8 cellular contexts compared by ENCODE assay signal in the genomic region with DNA sequence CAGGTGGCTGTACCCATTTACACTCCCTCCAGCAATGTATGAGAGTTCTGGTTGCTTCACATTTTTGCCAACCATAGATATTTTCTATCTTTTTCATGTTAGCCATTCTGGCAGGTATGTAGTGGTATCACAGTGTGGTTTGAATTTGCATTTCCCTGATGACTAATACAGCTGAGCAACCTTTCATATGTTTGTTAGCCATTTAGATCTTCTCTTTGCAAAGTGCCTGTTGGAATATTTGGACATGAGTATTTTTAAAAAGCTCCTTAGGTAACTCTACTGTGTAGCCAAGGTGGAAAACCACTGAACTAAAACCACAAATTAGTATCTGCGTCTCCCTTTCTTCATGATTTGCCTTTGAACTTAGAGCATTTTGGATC. TPM values are rescaled to one million over a fixed set of nuclear protein-coding genes. Genes with fewer than 3 reads are reported as not detected.
A peak's percentile ranks its signal among the peaks of the same experiment; 100 is the strongest.
DNase-seq lines count a peak whose midpoint lies in the region; ATAC-seq and TF ChIP-seq lines count a peak whose summit lies in the region.

No MANE protein-coding gene starts in this region.

- H3K27ac Mint-ChIP-seq in activated CD8-positive, alpha-beta T cell treated with anti-CD3 and anti-CD28 coated beads for 36 hours, result peak overlapping the region; percentile 94
- peak overlapping the region; percentile 19 to 100 (median 99) for H3K27ac Mint-ChIP-seq in naive thymus-derived CD4-positive, alpha-beta T cell

- peak; percentile 56 for ATAC-seq in GM18909 (IDR thresholded peaks at IDR 0.05; ENCODE audit: poor library complexity, unreplicated experiment)
- ATAC-seq in HG03039 (IDR thresholded peaks at IDR 0.05; ENCODE audit: unreplicated experiment), result peak; percentile 42
- peak; percentile 50 for ATAC-seq in activated CD8-positive, alpha-beta T cell treated with anti-CD3 and anti-CD28 coated beads for 36 hours
- no peak for ATAC-seq in naive thymus-derived CD4-positive, alpha-beta T cell
- ATAC-seq in HG02970 (IDR thresholded peaks at IDR 0.05; ENCODE audit: low FRiP score, unreplicated experiment), result no peak
- ATAC-seq in sciatic nerve, result no peak

- intact Hi-C loops in activated CD8-positive, alpha-beta T cell treated with anti-CD3 and anti-CD28 coated beads for 36 hours (cut with micrococcal nuclease), result loop anchor here (5.0 kb wide), 1 partner anchor 34 kb away; a partner anchor contains a TSS
- intact Hi-C loops in naive thymus-derived CD4-positive, alpha-beta T cell (cut with micrococcal nuclease), result no loop called here
- intact Hi-C loops in sciatic nerve (cut with DNase I), result no loop called here

- DNase-seq in activated CD8-positive, alpha-beta T cell treated with anti-CD3 and anti-CD28 coated beads for 36 hours, result no peak
- no peak for DNase-seq in naive thymus-derived CD4-positive, alpha-beta T cell
- no peak for DNase-seq in H7
- no peak for DNase-seq in pons (ENCODE audit: low spot score)
- no peak for DNase-seq in sciatic nerve (ENCODE audit: low spot score)

- peak overlapping the region; percentile 30 for H3K27ac ChIP-seq in naive thymus-derived CD4-positive, alpha-beta T cell (ENCODE audit: low read depth, low read length)

- H3K4me3 ChIP-seq in naive thymus-derived CD4-positive, alpha-beta T cell (ENCODE audit: low read length), result peak overlapping the region; percentile 8
- no peak overlapping the region for H3K4me3 ChIP-seq in H7 (ENCODE audit: insufficient read depth, low read depth, low read length)

- H3K27me3 Mint-ChIP-seq in activated CD8-positive, alpha-beta T cell treated with anti-CD3 and anti-CD28 coated beads for 36 hours, result no peaks in the 10 kb centered on the region
- H3K27me3 Mint-ChIP-seq in naive thymus-derived CD4-positive, alpha-beta T cell, result no peaks in the 10 kb centered on the region

- no peaks in the 10 kb centered on the region for H3K27me3 ChIP-seq in naive thymus-derived CD4-positive, alpha-beta T cell (ENCODE audit: control insufficient read depth in 2 of 2, insufficient read depth in 2 of 2, low read length in 2 of 2)
- H3K27me3 ChIP-seq in H7 (ENCODE audit: control insufficient read depth, insufficient read depth, low read length), result no peaks in the 10 kb centered on the region

- peaks cover 79 to 97% of the 10 kb centered on the region in 2 donors for H3K4me1 ChIP-seq in naive thymus-derived CD4-positive, alpha-beta T cell (ENCODE audit: control insufficient read depth in 2 of 2, insufficient read depth in 2 of 2, low read length in 2 of 2)

- H3K36me3 ChIP-seq in naive thymus-derived CD4-positive, alpha-beta T cell (ENCODE audit: control insufficient read depth in 2 of 3, insufficient read depth in 3 of 3, low read length in 3 of 3), result peaks cover 0 to 11% (median 0%) of the 10 kb centered on the region in 3 experiments
- H3K36me3 ChIP-seq in H7 (replicated peaks; ENCODE audit: control insufficient read depth, insufficient read depth, low read length), result no peaks in the 10 kb centered on the region

- peaks cover 36% of the 10 kb centered on the region for H3K36me3 Mint-ChIP-seq in activated CD8-positive, alpha-beta T cell treated with anti-CD3 and anti-CD28 coated beads for 36 hours (ENCODE audit: low read depth)
- H3K36me3 Mint-ChIP-seq in naive thymus-derived CD4-positive, alpha-beta T cell, result peaks cover 7 to 56% (median 24%) of the 10 kb centered on the region in 5 donors

- no peaks in the 10 kb centered on the region for H3K9me3 ChIP-seq in naive thymus-derived CD4-positive, alpha-beta T cell (ENCODE audit: control insufficient read depth in 2 of 3, low read length in 3 of 3)

- POLR2A ChIA-PET in activated CD8-positive, alpha-beta T cell treated with anti-CD3 and anti-CD28 coated beads for 36 hours (lab: Charles Lee), result interaction anchor here (0.9 to 8.6 kb wide), 16 partner anchors 8 to 52 kb away, joined by 3 to 298 read pairs (median 6); a partner anchor contains a TSS
- POLR2A ChIA-PET in naive thymus-derived CD4-positive, alpha-beta T cell (lab: Charles Lee), result interaction anchor here (1.4 to 8.5 kb wide), 12 partner anchors 10 to 51 kb away, joined by 3 to 226 read pairs (median 24); a partner anchor contains a TSS

- CTCF ChIA-PET in activated CD8-positive, alpha-beta T cell treated with anti-CD3 and anti-CD28 coated beads for 36 hours (lab: Charles Lee), result interaction anchor here (0.6 to 5.7 kb wide), 10 partner anchors 8 to 72 kb away, joined by 3 to 24 read pairs (median 5); no protein-coding TSS in a partner anchor
- CTCF ChIA-PET in naive thymus-derived CD4-positive, alpha-beta T cell (lab: Charles Lee), result interaction anchor here (1.0 to 6.0 kb wide), 7 partner anchors 21 to 72 kb away, joined by 4 to 30 read pairs (median 7); a partner anchor contains a TSS

- H3K9me3 Mint-ChIP-seq in activated CD8-positive, alpha-beta T cell treated with anti-CD3 and anti-CD28 coated beads for 36 hours, result no peaks in the 10 kb centered on the region
- H3K9me3 Mint-ChIP-seq in naive thymus-derived CD4-positive, alpha-beta T cell, result peaks cover 0 to 3% (median 0%) of the 10 kb centered on the region in 11 donors

- peaks cover 86% of the 10 kb centered on the region for H3K4me1 Mint-ChIP-seq in activated CD8-positive, alpha-beta T cell treated with anti-CD3 and anti-CD28 coated beads for 36 hours (ENCODE audit: low read depth)
- H3K4me1 Mint-ChIP-seq in naive thymus-derived CD4-positive, alpha-beta T cell, result peaks cover 78 to 97% (median 93%) of the 10 kb centered on the region in 7 donors

- no peak for TF ChIP-seq CTCF in activated CD8-positive, alpha-beta T cell treated with anti-CD3 and anti-CD28 coated beads for 36 hours (IDR thresholded peaks at IDR 0.05)

- H3K4me3 Mint-ChIP-seq in activated CD8-positive, alpha-beta T cell treated with anti-CD3 and anti-CD28 coated beads for 36 hours, result no peak overlapping the region
- peak overlapping the region in 7 of 10 donors; percentile 6 to 85 (median 78) for H3K4me3 Mint-ChIP-seq in naive thymus-derived CD4-positive, alpha-beta T cell

RNA-seq across cellular contexts. Expression of a gene that starts 31.9 kb away (rescaled TPM):
- 100 to 1,000 TPM; 121 to 128 TPM for total RNA-seq in activated CD8-positive, alpha-beta T cell treated with anti-CD3 and anti-CD28 coated beads for 36 hours
- total RNA-seq in naive thymus-derived CD4-positive, alpha-beta T cell, result 100 to 1,000 TPM; 118 to 632 (median 549) TPM
- polyA plus RNA-seq in naive thymus-derived CD4-positive, alpha-beta T cell, result 100 to 1,000 TPM; 148 to 174 TPM
- 4.5 and 6.5 TPM in 2 replicates for total RNA-seq in H7 (2014; rRNA removed; shearing (Covaris generic))
- total RNA-seq in sciatic nerve, result 52.2 TPM

Comparison
In these comparisons a context has a peak if more than half of its experiments do, and no peak if none do; other contexts are left out.
1. ATAC-seq: peak in GM18909 (single experiment), HG03039 (single experiment) and activated CD8-positive, alpha-beta T cell treated with anti-CD3 and anti-CD28 coated beads for 36 hours (single experiment); none in naive thymus-derived CD4-positive, alpha-beta T cell (single experiment), HG02970 (single experiment) and sciatic nerve (single experiment).